Comparison of ENCODE assay signal across 18 cellular contexts in the genomic region with DNA sequence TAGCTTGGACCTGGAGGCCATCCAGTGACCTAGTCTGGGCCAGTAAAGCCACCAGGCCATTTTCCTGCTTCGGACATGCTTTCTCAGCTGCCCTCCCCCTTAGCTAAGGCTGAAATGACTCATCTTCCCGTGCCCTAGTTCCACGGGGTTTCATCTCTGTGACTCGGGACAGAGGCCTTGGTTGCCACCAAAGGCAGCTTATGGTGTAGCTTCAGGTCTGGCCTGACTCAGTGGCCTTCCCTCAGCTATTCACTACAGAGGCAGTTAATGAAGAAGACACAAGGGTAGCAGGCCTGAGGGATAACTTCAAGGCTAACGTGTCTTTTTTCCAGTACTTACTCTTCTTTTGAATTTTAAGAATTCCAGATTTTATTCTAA.
DNase-seq lines count a peak whose midpoint lies in the region; TF ChIP-seq lines count a peak whose summit lies in the region.
"Had no signal": no experiment of that assay in that cellular context is flagged by ENCODE, and none has a peak within 500 bp of the region (broad histone marks: within the 10 kb centered on the region; RNA-seq: fewer than 3 reads in every experiment).

No MANE protein-coding gene starts in this region.

- WGBS in mammary epithelial cell (ENCODE audit: low coverage, missing lambda C conversion rate) = 78% methylated on average over 5 of the region's 5 CpGs

- peaks cover 38% of the 10 kb centered on the region for H3K4me1 Mint-ChIP-seq in MCF 10A (ENCODE audit: insufficient read depth, unreplicated experiment)

- in situ Hi-C loops in mammary epithelial cell (cut with MboI; ENCODE audit: low sequenced_read_pairs in 2 of 2) = no loop called here
- in situ Hi-C loops in brain microvascular endothelial cell (cut with HindIII; ENCODE audit: low pct_ligation_motif_present, low sequenced_read_pairs) = loop anchor here (25.0 kb wide), 1 partner anchor 146 kb away; no protein-coding TSS in a partner anchor

- POLR2A ChIA-PET in MCF 10A (lab: Yijun Ruan, JAX) = interaction anchor here (0.6 kb wide), 1 partner anchor 83 kb away, joined by 3 read pairs; a partner anchor contains a TSS

- no peaks in the 10 kb centered on the region for H3K27me3 Mint-ChIP-seq in MCF 10A (ENCODE audit: insufficient read depth, unreplicated experiment)

- H3K27me3 ChIP-seq in mammary epithelial cell (ENCODE audit: insufficient read depth, low read length) (no peaks in the 10 kb centered on the region), brain microvascular endothelial cell (replicated peaks) (no peaks in the 10 kb centered on the region), muscle layer of duodenum (ENCODE audit: low read depth, low read length) (no peaks in the 10 kb centered on the region), uterus (no peaks in the 10 kb centered on the region), MG63 (no peaks in the 10 kb centered on the region)

- no peaks in the 10 kb centered on the region for H3K9me3 Mint-ChIP-seq in MCF 10A (ENCODE audit: unreplicated experiment)
- H3K9me3 Mint-ChIP-seq: activated T-helper 1 cell treated with anti-CD3 and anti-CD28 coated beads, Interleukin-12 subunit alpha, Interleukin-12 subunit beta, Interleukin-2, Interleukin-4 antibody, amounts not matched to agents 30 ng/mL and 10 ng/mL and 1 ng/mL, durations not matched to agents 14 hours and 24 hours and 36 hours; H9 had no signal

- peak overlapping the region; percentile 39 for H3K27ac Mint-ChIP-seq in MCF 10A (ENCODE audit: low read depth, unreplicated experiment)
- H3K27ac Mint-ChIP-seq: activated T-helper 1 cell treated with anti-CD3 and anti-CD28 coated beads, Interleukin-12 subunit alpha, Interleukin-12 subunit beta, Interleukin-2, Interleukin-4 antibody, amounts not matched to agents 30 ng/mL and 10 ng/mL and 1 ng/mL, durations not matched to agents 14 hours and 24 hours and 36 hours; H9 had no signal

- no peak for TF ChIP-seq POLR2A in uterus (IDR thresholded peaks at IDR 0.05)

- no peak overlapping the region for H2AFZ ChIP-seq in mammary epithelial cell (ENCODE audit: low read depth, low read length)

- H3K4me3 Mint-ChIP-seq in MCF 10A (ENCODE audit: unreplicated experiment) = no peak overlapping the region
- H3K4me3 Mint-ChIP-seq: activated T-helper 1 cell treated with anti-CD3 and anti-CD28 coated beads, Interleukin-12 subunit alpha, Interleukin-12 subunit beta, Interleukin-2, Interleukin-4 antibody, amounts not matched to agents 30 ng/mL and 10 ng/mL and 1 ng/mL, durations not matched to agents 14 hours and 24 hours and 36 hours; H9 had no signal

- dilution Hi-C loops in mammary epithelial cell (cut with HindIII; ENCODE audit: low sequenced_read_pairs) = no loop called here

- H3K36me3 Mint-ChIP-seq in MCF 10A (ENCODE audit: insufficient read depth, unreplicated experiment) = no peaks in the 10 kb centered on the region

- H3K4me2 ChIP-seq in mammary epithelial cell (ENCODE audit: insufficient read depth, low read depth, low read length) = no peak overlapping the region

- no peak overlapping the region for H3K27ac ChIP-seq in mammary epithelial cell (ENCODE audit: insufficient read depth, low read depth, low read length)
- H3K27ac ChIP-seq in brain microvascular endothelial cell = no peak overlapping the region
- H3K27ac ChIP-seq in muscle layer of duodenum (ENCODE audit: low read length) = peak overlapping the region; percentile 40
- peak overlapping the region; percentile 83 to 89 for H3K27ac ChIP-seq in uterus
- H3K27ac ChIP-seq: HL-60 had no signal

- H3K79me2 ChIP-seq in mammary epithelial cell (ENCODE audit: insufficient read depth, low read length) = no peaks in the 10 kb centered on the region

- CTCF ChIA-PET in MCF 10A (lab: Yijun Ruan, JAX) (interaction anchor here (0.6 to 2.0 kb wide), 8 partner anchors 14 to 1863 kb away, joined by 3 to 10 read pairs (median 4); no protein-coding TSS in a partner anchor), mammary epithelial cell (lab: Charles Lee; ENCODE audit: low non-redundant PET) (no interaction called here)

- no peaks in the 10 kb centered on the region for H4K20me1 ChIP-seq in mammary epithelial cell (ENCODE audit: insufficient read depth, low read length)

- DNase-seq in MCF 10A (ENCODE audit: unreplicated experiment) (no peak), mammary epithelial cell (no peak), brain microvascular endothelial cell (peak; percentile 20), uterus (peak in 1 of 2 donors; percentile 62), MG63 (no peak)
- no peak for DNase-seq in stimulated activated naive CD4-positive, alpha-beta T cell treated with Interleukin-2 at 50 U/mL for 16 hours (lab: John Stamatoyannopoulos, UW)
- no peak for DNase-seq in activated CD4-positive, alpha-beta T cell treated with anti-CD3 and anti-CD28 coated beads, Interleukin-2, amount 50 U/mL, for 1 hour
- DNase-seq: activated CD4-positive, alpha-beta T cell treated with anti-CD3 and anti-CD28 coated beads, Interleukin-2, amount 50 U/mL, for 48 hours; foreskin melanocyte; H9; Kasumi-1; NCI-H187 treated with DMSO at 0.1 percent for 48 hours; posterior cingulate gyrus; RPMI8226; stimulated activated CD4-positive, alpha-beta T cell treated with anti-CD3 and anti-CD28 coated beads, Interleukin-2, amount 100 ng/mL, for 24 hours had no signal

- H3K9ac ChIP-seq in mammary epithelial cell (ENCODE audit: insufficient read depth, low read length) = no peak overlapping the region

- H3K4me3 ChIP-seq in mammary epithelial cell (replicated peaks in 1 of 3; ENCODE audit: insufficient read depth in 1 of 3, low read depth in 2 of 3, low read length in 3 of 3) (no peak overlapping the region), brain microvascular endothelial cell (ENCODE audit: low read depth, low read length) (no peak overlapping the region), muscle layer of duodenum (ENCODE audit: low read depth in 1 of 2, low read length in 2 of 2) (no peak overlapping the region), uterus (no peak overlapping the region), MG63 (no peak overlapping the region)

- intact Hi-C loops in MCF 10A (cut with micrococcal nuclease) (no loop called here), mammary epithelial cell (cut with micrococcal nuclease) (no loop called here), uterus (cut with DNase I; ENCODE audit: low total_unique reads) (no loop called here)

- no TSS peak for BruUV-seq in MCF 10A (replicated peaks; lab: Mats Ljungman, UMichigan)
- BruUV-seq in mammary epithelial cell (replicated peaks; lab: Mats Ljungman, UMichigan) = no TSS peak

- no peaks in the 10 kb centered on the region for H3K36me3 ChIP-seq in mammary epithelial cell (ENCODE audit: insufficient read depth, low read length)
- H3K36me3 ChIP-seq in brain microvascular endothelial cell (replicated peaks) = no peaks in the 10 kb centered on the region
- no peaks in the 10 kb centered on the region for H3K36me3 ChIP-seq in muscle layer of duodenum (ENCODE audit: control insufficient read depth in 1 of 2, insufficient read depth in 2 of 2, low read length in 2 of 2)
- no peaks in the 10 kb centered on the region for H3K36me3 ChIP-seq in uterus
- H3K36me3 ChIP-seq in MG63 = no peaks in the 10 kb centered on the region

- no peaks in the 10 kb centered on the region for H3K9me3 ChIP-seq in mammary epithelial cell (replicated peaks; ENCODE audit: insufficient read depth, low read length)
- no peaks in the 10 kb centered on the region for H3K9me3 ChIP-seq in muscle layer of duodenum (ENCODE audit: control insufficient read depth in 1 of 2, low read length in 2 of 2)
- H3K9me3 ChIP-seq in uterus = no peaks in the 10 kb centered on the region
- no peaks in the 10 kb centered on the region for H3K9me3 ChIP-seq in MG63

- TF ChIP-seq CTCF in MCF 10A (IDR thresholded peaks at IDR 0.05; ENCODE audit: unreplicated experiment) (no peak), mammary epithelial cell (conservative IDR thresholded peaks at IDR 0.05 in 1 of 2, IDR thresholded peaks at IDR 0.05 in 1 of 2; ENCODE audit: extremely low read depth in 1 of 2, insufficient read depth in 1 of 2, low read depth in 1 of 2, low read length in 2 of 2) (no peak), brain microvascular endothelial cell (IDR thresholded peaks at IDR 0.05; ENCODE audit: low read depth, low read length, missing control alignments) (no peak), uterus (IDR thresholded peaks at IDR 0.05) (no peak)

- peaks cover 27% of the 10 kb centered on the region for H3K4me1 ChIP-seq in mammary epithelial cell (ENCODE audit: insufficient read depth, low read length)
- H3K4me1 ChIP-seq in muscle layer of duodenum (ENCODE audit: control insufficient read depth in 1 of 2, insufficient read depth in 2 of 2, low read length in 2 of 2) = peaks cover 19 to 57% of the 10 kb centered on the region in 2 donors
- peaks cover 21 to 35% of the 10 kb centered on the region in 2 donors for H3K4me1 ChIP-seq in uterus

Comparison
In these comparisons a context has a peak if more than half of its experiments do, and no peak if none do; other contexts are left out.
1. H3K27ac ChIP-seq: peak in muscle layer of duodenum (single experiment) and uterus (2 of 2); none in mammary epithelial cell (single experiment) and brain microvascular endothelial cell (single experiment).